In genomic region chr11:47391077-47391583, GRCh38 we compare ENCODE assay signal across 12 cellular contexts. TPM values are rescaled to one million over a fixed set of nuclear protein-coding genes. Genes with fewer than 3 reads are reported as not detected.
A peak's percentile ranks its signal among the peaks of the same experiment; 100 is the strongest.
DNase-seq lines count a peak whose midpoint lies in the region; ATAC-seq, FAIRE-seq and TF ChIP-seq lines count a peak whose summit lies in the region.
"Had no signal": no experiment of that assay in that cellular context is flagged by ENCODE, and none has a peak within 500 bp of the region (broad histone marks: within the 10 kb centered on the region; RNA-seq: fewer than 3 reads in every experiment).

No MANE protein-coding gene starts in this region.

- no peak for FAIRE-seq in pancreas (lab: Jason Lieb, UNC)
- FAIRE-seq: bronchial epithelial cell had no signal

- H3K27me3 ChIP-seq in heart left ventricle (no peaks in the 10 kb centered on the region), pancreas (no peaks in the 10 kb centered on the region)
- H3K27me3 ChIP-seq in effector memory CD4-positive, alpha-beta T cell (replicated peaks; ENCODE audit: control insufficient read depth, insufficient read depth, low read length, poor library complexity, severe bottlenecking): no peaks in the 10 kb centered on the region

- intact Hi-C loops in heart left ventricle (cut with DNase I): loop anchor here in 1 of 10 donors (10.0 kb wide), 1 partner anchor 454 kb away; the partner anchor contains the start of gene NUP160
- intact Hi-C loops in pancreas (cut with DNase I): no loop called here

- no peak for TF ChIP-seq POLR2A in heart left ventricle (IDR thresholded peaks at IDR 0.05)

- TF ChIP-seq CTCF in heart left ventricle (IDR thresholded peaks at IDR 0.05): no peak
- no peak for TF ChIP-seq CTCF in pancreas (IDR thresholded peaks at IDR 0.05)

- peaks cover 0 to 87% (median 13%) of the 10 kb centered on the region in 12 donors for H3K4me1 ChIP-seq in heart left ventricle
- no peaks in the 10 kb centered on the region for H3K4me1 ChIP-seq in pancreas
- peaks cover 43% of the 10 kb centered on the region for H3K4me1 ChIP-seq in effector memory CD4-positive, alpha-beta T cell (ENCODE audit: control insufficient read depth, insufficient read depth, low read length, poor library complexity, severe bottlenecking)

- WGBS in heart left ventricle, 4 donors: 80 to 91% (median 86%) methylated on average over 11 of the region's 11 CpGs
- WGBS in pancreas, 2 donors: 80 to 83% methylated on average over 11 of the region's 11 CpGs

- H3K27ac ChIP-seq in heart left ventricle: peak overlapping the region in 6 of 12 donors; percentile 22 to 97 (median 58)
- peak overlapping the region in 2 of 4 donors; percentile 28 to 39 for H3K27ac ChIP-seq in pancreas
- no peak overlapping the region for H3K27ac ChIP-seq in effector memory CD4-positive, alpha-beta T cell (ENCODE audit: insufficient read depth, low read length, poor library complexity, severe bottlenecking)

- ATAC-seq in GM19351 (IDR thresholded peaks at IDR 0.05; ENCODE audit: unreplicated experiment) (peak; percentile 49), heart left ventricle (peak in 3 of 4 donors; percentile 14 to 37 (median 15)), pancreas (peak in 3 of 4 donors; percentile 9 to 46 (median 21)), GM21737 (IDR thresholded peaks at IDR 0.05; ENCODE audit: unreplicated experiment) (no peak)

- no peaks in the 10 kb centered on the region for H3K36me3 ChIP-seq in heart left ventricle
- no peaks in the 10 kb centered on the region for H3K36me3 ChIP-seq in pancreas
- no peaks in the 10 kb centered on the region for H3K36me3 ChIP-seq in effector memory CD4-positive, alpha-beta T cell (ENCODE audit: control insufficient read depth, insufficient read depth, low read length)

- H3K4me3 ChIP-seq in heart left ventricle (no peak overlapping the region), pancreas (no peak overlapping the region)
- H3K4me3 ChIP-seq in effector memory CD4-positive, alpha-beta T cell (ENCODE audit: insufficient read depth, low read depth, low read length, poor library complexity, severe bottlenecking): no peak overlapping the region

- DNase-seq in SIG-M5 treated with dmso at 0.1 percent for 504 hours (lab: John Stamatoyannopoulos, UW; ENCODE audit: unreplicated experiment) (peak; percentile 87), heart left ventricle (peak in 3 of 5 donors; percentile 54 to 80 (median 66)), pancreas (peak in 1 of 6 donors; percentile 53), NCI-H1417 (lab: John Stamatoyannopoulos, UW) (no peak), DMS 273 (lab: John Stamatoyannopoulos, UW; ENCODE audit: unreplicated experiment) (no peak)
- DNase-seq in effector memory CD4-positive, alpha-beta T cell: no peak
- DNase-seq: KG1, NCI-H524 treated with DMSO at 0.1 percent for 48 hours, retina had no signal

- H3K9me3 ChIP-seq in heart left ventricle (no peaks in the 10 kb centered on the region), pancreas (no peaks in the 10 kb centered on the region)
- H3K9me3 ChIP-seq in effector memory CD4-positive, alpha-beta T cell (ENCODE audit: control insufficient read depth, low read length): no peaks in the 10 kb centered on the region

RNA-seq across cellular contexts. Expression of gene SPI1, which starts 12.8 kb away (rescaled TPM):
- total RNA-seq in heart left ventricle: 10 to 100 TPM in 4 of 9 donors, 1 to 10 TPM in 5; 2.8 to 78.9 (median 8.5) TPM
- 1 to 10 TPM; 4.3 to 7.7 TPM for polyA plus RNA-seq in heart left ventricle
- 10 to 100 TPM in 2 of 6 donors, 1 to 10 TPM in 4; 1.0 to 24.2 (median 4.5) TPM for total RNA-seq in pancreas
- polyA plus RNA-seq in pancreas: 1 to 10 TPM; 4.7 to 7.6 TPM
- total RNA-seq: bronchial epithelial cell had no signal

RNA-seq across cellular contexts. Expression of gene SLC39A13, which starts 17.3 kb away (rescaled TPM):
- total RNA-seq in heart left ventricle (10 to 100 TPM; 33.5 to 82.8 (median 45.3) TPM), pancreas (10 to 100 TPM; 14.6 to 28.5 (median 19.3) TPM)
- polyA plus RNA-seq in heart left ventricle (10 to 100 TPM; 56.5 to 97.3 TPM), pancreas (10 to 100 TPM; 52.6 to 55.6 TPM)

RNA-seq across cellular contexts. Expression of gene PSMC3, which starts 35.1 kb away (rescaled TPM):
- total RNA-seq in heart left ventricle (100 to 1,000 TPM; 121 to 215 (median 151) TPM), pancreas (10 to 100 TPM; 37.4 to 59.4 (median 50.3) TPM)
- polyA plus RNA-seq in heart left ventricle (100 to 1,000 TPM; 195 to 258 TPM), pancreas (10 to 100 TPM; 55.0 to 67.5 TPM)

RNA-seq across cellular contexts. Expression of gene MYBPC3, which starts 38.6 kb away (rescaled TPM):
- total RNA-seq in heart left ventricle: 1,000 to 10,000 TPM; 1,340 to 3,074 (median 2,074) TPM
- polyA plus RNA-seq in heart left ventricle: 1,000 to 10,000 TPM in 1 of 2 donors, 100 to 1,000 TPM in 1; 425 to 1,204 TPM
- 1 to 10 TPM in 1 of 6 donors, under 1 TPM in 3, not detected in 2; 0.06 to 1.0 (median 0.09) TPM for total RNA-seq in pancreas
- polyA plus RNA-seq in pancreas: under 1 TPM; 0.14 to 0.23 TPM

RNA-seq across cellular contexts. Expression of gene RAPSN, which starts 57.8 kb away (rescaled TPM):
- 1 to 10 TPM; 1.4 to 6.5 (median 3.6) TPM for total RNA-seq in heart left ventricle
- 1 to 10 TPM in 1 of 2 donors, under 1 TPM in 1; 0.43 to 2.2 TPM for polyA plus RNA-seq in heart left ventricle
- total RNA-seq in pancreas: under 1 TPM; 0.18 to 0.56 (median 0.30) TPM
- under 1 TPM; 0.34 to 0.92 TPM for polyA plus RNA-seq in pancreas

Comparison
In these comparisons a context has a peak if more than half of its experiments do, and no peak if none do; other contexts are left out.
1. DNase-seq: peak in SIG-M5 treated with dmso at 0.1 percent for 504 hours (single experiment) and heart left ventricle (3 of 5); none in effector memory CD4-positive, alpha-beta T cell (0 of 3), NCI-H1417 (0 of 3) and DMS 273 (single experiment).